ENCODE assay signal across 23 cellular contexts in the genomic region with DNA sequence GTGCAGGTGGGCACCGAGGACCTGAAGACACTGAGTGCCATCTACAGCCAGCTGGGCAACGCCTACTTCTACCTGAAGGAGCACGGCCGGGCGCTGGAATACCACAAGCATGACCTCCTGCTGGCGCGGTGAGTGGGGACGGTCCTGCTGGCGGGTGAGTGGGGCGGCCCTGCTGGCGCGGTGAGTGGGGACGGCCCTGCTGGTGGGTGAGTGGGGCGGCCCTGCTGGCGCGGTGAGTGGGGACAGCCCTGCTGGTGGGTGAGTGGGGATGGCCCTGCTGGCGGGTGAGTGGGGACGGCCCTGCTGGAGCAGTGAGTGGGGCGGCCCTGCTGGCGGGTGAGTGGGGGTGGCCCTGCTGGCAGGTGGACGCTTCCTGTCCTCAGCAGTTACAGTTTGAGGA. TPM values are rescaled to one million over a fixed set of nuclear protein-coding genes. Genes with fewer than 3 reads are reported as not detected.
"Had no signal": no experiment of that assay in that cellular context is flagged by ENCODE, and none has a peak within 500 bp of the region (broad histone marks: within the 10 kb centered on the region; RNA-seq: fewer than 3 reads in every experiment).

No MANE protein-coding gene starts in this region.

- FAIRE-seq: RCC 7860 had no signal

- H3K9ac ChIP-seq: KMS-11 had no signal

- H3K4me2 ChIP-seq: KMS-11 had no signal

- H3K27me3 ChIP-seq: SJSA1 had no signal

- H3K27ac ChIP-seq: KMS-11, SJSA1, SK-N-MC had no signal

- H3K9me3 ChIP-seq: SJSA1 had no signal

- H3K4me3 ChIP-seq: SJSA1, SK-N-MC had no signal

- DNase-seq: IMR-90, Kasumi-1, MM.1S, NCI-H1092 treated with DMSO at 0.1 percent for 48 hours, NCI-H1436, NCI-H187, NCI-H2029, NCI-H2081 treated with DMSO at 0.1 percent for 48 hours, NCI-H2171, NCI-H226, NCI-H446, NCI-H510A, NCI-H524 treated with DMSO at 0.1 percent for 48 hours, NCI-H69, NCI-H774, Right ventricle myocardium superior, RPMI8226, SIG-M5 had no signal

RNA-seq across cellular contexts. Expression of a gene that starts 30.6 kb away (rescaled TPM):
- total RNA-seq: IMR-90, M059J, Right ventricle myocardium superior, SJSA1 had no signal
- polyA plus RNA-seq: IMR-90 had no signal
